In genomic region chr3:16885948-16886683, GRCh38 we compare ENCODE assay signal across 8 cellular contexts. TPM values are rescaled to one million over a fixed set of nuclear protein-coding genes. Genes with fewer than 3 reads are reported as not detected.
DNase-seq lines count a peak whose midpoint lies in the region; ATAC-seq and TF ChIP-seq lines count a peak whose summit lies in the region.

No MANE protein-coding gene starts in this region.

- H3K9me2 ChIP-seq in HCT116 (ENCODE audit: insufficient read depth): no peaks in the 10 kb centered on the region

- no peaks in the 10 kb centered on the region for H3K79me2 ChIP-seq in HCT116 (ENCODE audit: insufficient read depth, low read length)

- peak overlapping the region; percentile 97 for H3K4me2 ChIP-seq in HCT116 (ENCODE audit: low read length)

- no peak overlapping the region for H3K27ac ChIP-seq in HCT116 (ENCODE audit: low read depth, low read length)

- peak overlapping the region; percentile 96 to 98 (median 98) for H3K4me3 Mint-ChIP-seq in T-cell

- TF ChIP-seq RAD21 in HCT116 (IDR thresholded peaks at IDR 0.05; ENCODE audit: low read depth): no peak

- CTCF ChIA-PET in HCT116 (lab: Charles Lee): no interaction called here
- CTCF ChIA-PET in T-cell (lab: Charles Lee): interaction anchor here in 1 of 2 donors (0.7 to 1.8 kb wide), 5 partner anchors 10 to 58 kb away, joined by 3 to 7 read pairs (median 4); no protein-coding TSS in a partner anchor

- no peak overlapping the region for H3K9ac ChIP-seq in HCT116 (ENCODE audit: low read length)

- no peaks in the 10 kb centered on the region for H4K20me1 ChIP-seq in HCT116 (ENCODE audit: insufficient read depth)

- H3K36me3 ChIP-seq in HCT116 (ENCODE audit: control insufficient read depth in 1 of 2, insufficient read depth in 2 of 2, low read length in 2 of 2): no peaks in the 10 kb centered on the region

- no peaks in the 10 kb centered on the region for H3K27me3 Mint-ChIP-seq in T-cell

- intact Hi-C loops in HCT116 (cut with micrococcal nuclease): loop anchor here (10.0 kb wide), 1 partner anchor 149 kb away; no protein-coding TSS in a partner anchor

- H3K9me3 ChIP-seq in HCT116 (ENCODE audit: control insufficient read depth in 1 of 2, insufficient read depth in 1 of 2, low read depth in 1 of 2, low read length in 2 of 2): no peaks in the 10 kb centered on the region

- BruUV-seq in HCT116 (replicated peaks; lab: Mats Ljungman, UMichigan): TSS peak; percentile 36

- H2AFZ ChIP-seq in HCT116 (ENCODE audit: low read depth, low read length, poor library complexity, severe bottlenecking): no peak overlapping the region

- ATAC-seq in HCT116: no peak
- peak in 3 of 4 experiments; percentile 4 to 17 (median 13) for ATAC-seq in T-cell (replicated peaks in 1 of 4)
- no peak for ATAC-seq in GM18502 (IDR thresholded peaks at IDR 0.05; ENCODE audit: poor library complexity, unreplicated experiment)
- no peak for ATAC-seq in HG02970 (IDR thresholded peaks at IDR 0.05; ENCODE audit: low FRiP score, unreplicated experiment)

- peaks cover 45 to 59% (median 59%) of the 10 kb centered on the region in 3 donors for H3K4me1 Mint-ChIP-seq in T-cell

- DNase-seq in HCT116 (ENCODE audit: low read depth, low spot score): no peak
- DNase-seq in T-cell: peak in 3 of 34 experiments; percentile 4 to 31 (median 19)
- peak; percentile 34 for DNase-seq in fibroblast of gingiva (ENCODE audit: low read depth)
- DNase-seq in retinal pigment epithelial cell (ENCODE audit: low read depth): no peak
- DNase-seq in activated CD8-positive, alpha-beta memory T cell treated with anti-CD3 and anti-CD28 coated beads for 24 hours: no peak
- no peak for DNase-seq in iPS-NIHi11 (ENCODE audit: low spot score)

- no peak for TF ChIP-seq POLR2A in HCT116 (IDR thresholded peaks at IDR 0.05; ENCODE audit: borderline replicate concordance, extremely low read depth, insufficient read depth, insufficient read length)

- no peaks in the 10 kb centered on the region for H3K27me3 ChIP-seq in HCT116 (ENCODE audit: insufficient read depth, low read length)

- POLR2A ChIA-PET in HCT116 (lab: Charles Lee): no interaction called here
- POLR2A ChIA-PET in T-cell (lab: Charles Lee): interaction anchor here (0.5 to 1.5 kb wide), 4 partner anchors 25 to 64 kb away, joined by 3 to 7 read pairs (median 4); no protein-coding TSS in a partner anchor

- no peaks in the 10 kb centered on the region for H3K36me3 Mint-ChIP-seq in T-cell

- peak overlapping the region in 1 of 2 experiments; percentile 71; a peak in 1 of 4 replicates for H3K4me3 ChIP-seq in HCT116 (replicated peaks in 1 of 2; ENCODE audit: low read depth in 1 of 2, low read length in 2 of 2)
- H3K4me3 ChIP-seq in retinal pigment epithelial cell (ENCODE audit: low read length): peak overlapping the region; percentile 79

- RAD21 ChIA-PET in HCT116 (lab: Charles Lee; ENCODE audit: low non-redundant PET in 1 of 2, low total read pairs in 2 of 2, uncharacterized antibody in 2 of 2, unreplicated experiment in 2 of 2): no interaction called here

- no peaks in the 10 kb centered on the region for H3K9me3 Mint-ChIP-seq in T-cell

- peaks cover 0 to 11% of the 10 kb centered on the region in 2 experiments; a peak in 2 of 4 replicates for H3K4me1 ChIP-seq in HCT116 (ENCODE audit: control insufficient read depth in 1 of 2, insufficient read depth in 2 of 2, low read length in 2 of 2)

- TF ChIP-seq CTCF in HCT116 (IDR thresholded peaks at IDR 0.05 in 2 of 3, conservative IDR thresholded peaks at IDR 0.05 in 1 of 3; ENCODE audit: borderline replicate concordance in 1 of 3, insufficient read depth in 1 of 3, low read depth in 2 of 3, low read length in 2 of 3): no peak
- TF ChIP-seq CTCF in retinal pigment epithelial cell (conservative IDR thresholded peaks at IDR 0.05; ENCODE audit: low read depth, low read length): no peak

- H3K27ac Mint-ChIP-seq in T-cell: peak overlapping the region; percentile 98

TF ChIP-seq in HCT116, 20 proteins besides CTCF, POLR2A, EP300 and RAD21:
- no peak for TF ChIP-seq REST (IDR thresholded peaks at IDR 0.05; ENCODE audit: low read depth)
- TF ChIP-seq JUND (IDR thresholded peaks at IDR 0.05): no peak
- TF ChIP-seq EZH2 (IDR thresholded peaks at IDR 0.05): no peak
- no peak for TF ChIP-seq CEBPB (IDR thresholded peaks at IDR 0.05; ENCODE audit: low read depth)
- no peak for TF ChIP-seq SRF (IDR thresholded peaks at IDR 0.05; ENCODE audit: low read depth)
- no peak for TF ChIP-seq CBX3 (IDR thresholded peaks at IDR 0.05; ENCODE audit: low read depth)
- TF ChIP-seq TCF7L2 (IDR thresholded peaks at IDR 0.05; ENCODE audit: borderline replicate concordance, extremely low read depth, insufficient read depth, insufficient read length): no peak
- TF ChIP-seq FOSL1 (IDR thresholded peaks at IDR 0.05; ENCODE audit: low read depth): no peak
- no peak for TF ChIP-seq EZH2phosphoT487 (IDR thresholded peaks at IDR 0.05; ENCODE audit: borderline replicate concordance)
- TF ChIP-seq SIN3A (IDR thresholded peaks at IDR 0.05; ENCODE audit: low read depth): no peak
- TF ChIP-seq YY1 (IDR thresholded peaks at IDR 0.05; ENCODE audit: extremely low read depth, insufficient replicate concordance, low read depth, low read length): no peak
- TF ChIP-seq ZFX (IDR thresholded peaks at IDR 0.05): no peak
- no peak for TF ChIP-seq ELF1 (IDR thresholded peaks at IDR 0.05; ENCODE audit: borderline replicate concordance, low read depth)
- TF ChIP-seq, protein P1, sequence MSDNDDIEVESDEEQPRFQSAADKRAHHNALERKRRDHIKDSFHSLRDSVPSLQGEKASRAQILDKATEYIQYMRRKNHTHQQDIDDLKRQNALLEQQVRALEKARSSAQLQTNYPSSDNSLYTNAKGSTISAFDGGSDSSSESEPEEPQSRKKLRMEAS (IDR thresholded peaks at IDR 0.05): no peak
- TF ChIP-seq ATF3 (IDR thresholded peaks at IDR 0.05): no peak
- no peak for TF ChIP-seq ZNF274 (IDR thresholded peaks at IDR 0.05; ENCODE audit: low read depth, low read length)

RNA-seq across cellular contexts. Expression of gene PLCL2, which starts 1.4 kb away (rescaled TPM):
- total RNA-seq in HCT116 (2021; ENCODE audit: unreplicated experiment) (2.2 TPM), T-cell (10 to 100 TPM; 53.4 to 68.1 (median 60.9) TPM)
- 1.0 and 1.1 TPM in 2 replicates for polyA plus RNA-seq in HCT116 (2012)

Comparison
In these comparisons a context has a peak if more than half of its experiments do, and no peak if none do; other contexts are left out.
1. ATAC-seq: peak in T-cell (3 of 4); none in HCT116 (single experiment), GM18502 (single experiment) and HG02970 (single experiment).
2. RNA of gene PLCL2, which starts 1.4 kb away (total RNA-seq): 53.4 to 68.1 TPM in T-cell; 2.2 TPM in HCT116 (single experiment); every median in the first group is over 10 times any median in the second.